Comparison of ENCODE assay signal across 16 cellular contexts in the genomic region with DNA sequence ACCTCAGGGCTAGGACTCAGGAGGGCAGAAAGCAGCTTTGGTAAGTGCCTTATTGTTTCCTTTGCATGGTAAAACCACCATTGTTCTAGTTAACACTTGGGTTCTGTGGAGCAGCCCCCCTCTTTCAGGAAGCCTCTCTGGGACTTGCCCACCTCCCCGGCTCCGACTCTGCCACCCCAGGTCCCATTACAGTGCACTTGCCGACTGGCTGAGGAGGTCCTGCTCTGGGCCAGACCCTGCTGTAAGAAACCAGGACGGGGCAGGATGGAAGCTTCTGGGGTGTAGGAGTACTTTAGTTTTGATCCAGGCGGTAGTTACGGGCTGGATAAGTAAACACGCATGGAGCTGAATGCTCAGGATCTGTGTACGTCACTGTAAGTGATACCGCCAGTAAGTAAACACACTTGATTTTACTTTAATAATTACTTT. TPM values are rescaled to one million over a fixed set of nuclear protein-coding genes. Genes with fewer than 3 reads are reported as not detected.
DNase-seq lines count a peak whose midpoint lies in the region; ATAC-seq and TF ChIP-seq lines count a peak whose summit lies in the region.
"Had no signal": no experiment of that assay in that cellular context is flagged by ENCODE, and none has a peak within 500 bp of the region (broad histone marks: within the 10 kb centered on the region; RNA-seq: fewer than 3 reads in every experiment).

No MANE protein-coding gene starts in this region.

- intact Hi-C loops in lower lobe of right lung (cut with DNase I), result no loop called here

- H3K4me1 ChIP-seq in endocrine pancreas (ENCODE audit: control insufficient read depth, insufficient read depth, low read length), result no peaks in the 10 kb centered on the region
- H3K4me1 ChIP-seq in lower lobe of right lung, result peaks cover 13% of the 10 kb centered on the region
- H3K4me1 ChIP-seq in suprapubic skin, result peaks cover 15% of the 10 kb centered on the region

- H3K27me3 ChIP-seq in endocrine pancreas (ENCODE audit: control insufficient read depth, insufficient read depth, low read length), result no peaks in the 10 kb centered on the region
- no peaks in the 10 kb centered on the region for H3K27me3 ChIP-seq in lower lobe of right lung (ENCODE audit: low read depth)
- H3K27me3 ChIP-seq in suprapubic skin, result no peaks in the 10 kb centered on the region
- H3K27me3 ChIP-seq: transverse colon had no signal

- no peaks in the 10 kb centered on the region for H3K36me3 ChIP-seq in endocrine pancreas (ENCODE audit: control insufficient read depth, insufficient read depth, low read length)
- peaks cover 61% of the 10 kb centered on the region for H3K36me3 ChIP-seq in lower lobe of right lung
- peaks cover 54% of the 10 kb centered on the region for H3K36me3 ChIP-seq in suprapubic skin

- TF ChIP-seq POLR2A in suprapubic skin (IDR thresholded peaks at IDR 0.05), result no peak

- H3K9ac ChIP-seq in endocrine pancreas (ENCODE audit: control insufficient read depth, insufficient read depth, low read length), result peak overlapping the region; percentile 19

- H3K9me3 ChIP-seq in endocrine pancreas (ENCODE audit: control insufficient read depth, low read length) (no peaks in the 10 kb centered on the region), lower lobe of right lung (no peaks in the 10 kb centered on the region), suprapubic skin (no peaks in the 10 kb centered on the region)
- H3K9me3 ChIP-seq: transverse colon had no signal

- 85% methylated on average over 9 of the region's 9 CpGs for WGBS in suprapubic skin

- no peak for TF ChIP-seq CTCF in lower lobe of right lung (IDR thresholded peaks at IDR 0.05)
- TF ChIP-seq CTCF in suprapubic skin (IDR thresholded peaks at IDR 0.05), result no peak

- no peak overlapping the region for H3K4me3 ChIP-seq in endocrine pancreas (ENCODE audit: control insufficient read depth, insufficient read depth, low read length)
- H3K4me3 ChIP-seq in lower lobe of right lung, result no peak overlapping the region
- H3K4me3 ChIP-seq in suprapubic skin, result no peak overlapping the region
- H3K4me3 ChIP-seq: transverse colon had no signal

- H3K27ac ChIP-seq in lower lobe of right lung (peak overlapping the region; percentile 48), suprapubic skin (no peak overlapping the region)

- ATAC-seq in lower lobe of right lung (peak; percentile 70 to 90), HG03135 (IDR thresholded peaks at IDR 0.05; ENCODE audit: unreplicated experiment) (no peak), esophagus mucosa (no peak)

- DNase-seq in NCI-H1417 (lab: John Stamatoyannopoulos, UW) (peak in 2 of 3 experiments; percentile 49 to 78), NCI-H1417 treated with DMSO at 0.1 percent for 48 hours (lab: John Stamatoyannopoulos, UW) (no peak), lower lobe of right lung (peak; percentile 34), suprapubic skin (ENCODE audit: low spot score in 2 of 2) (peak; percentile 31 to 69), HuH-7.5 (ENCODE audit: low spot score) (no peak)
- DNase-seq: 8988T; activated CD4-positive, alpha-beta T cell treated with anti-CD3 and anti-CD28 coated beads, Interleukin-2, amount 50 U/mL, for 4 hours; activated naive CD4-positive, alpha-beta T cell treated with anti-CD3 and anti-CD28 coated beads, Interleukin-2, amount 50 U/mL, for 16 hours; Calu3; H9; NCI-H1436 treated with DMSO at 0.1 percent for 48 hours; T-helper 1 cell; transverse colon had no signal

- no peak for TF ChIP-seq EP300 in suprapubic skin (IDR thresholded peaks at IDR 0.05)

RNA-seq across cellular contexts. Expression of gene HS1BP3, which starts 25.4 kb away (rescaled TPM):
- total RNA-seq in lower lobe of right lung (39.9 TPM), suprapubic skin (10 to 100 TPM; 23.3 to 38.2 (median 34.2) TPM), esophagus mucosa (12.4 TPM)

RNA-seq across cellular contexts. Expression of gene GDF7, which starts 41.4 kb away (rescaled TPM):
- total RNA-seq in lower lobe of right lung (0.62 TPM), suprapubic skin (1 to 10 TPM; 1.9 to 3.1 (median 2.4) TPM), esophagus mucosa (0.32 TPM)
- total RNA-seq: Calu3 had no signal

Comparison
In these comparisons a context has a peak if more than half of its experiments do, and no peak if none do; other contexts are left out.
1. DNase-seq: peak in NCI-H1417 (2 of 3), lower lobe of right lung (single experiment) and suprapubic skin (2 of 2); none in NCI-H1417 treated with DMSO at 0.1 percent for 48 hours (single experiment) and HuH-7.5 (single experiment).
2. ATAC-seq: peak in lower lobe of right lung (2 of 2); none in HG03135 (single experiment) and esophagus mucosa (single experiment).